10 cellular contexts compared by ENCODE assay signal in the genomic region with DNA sequence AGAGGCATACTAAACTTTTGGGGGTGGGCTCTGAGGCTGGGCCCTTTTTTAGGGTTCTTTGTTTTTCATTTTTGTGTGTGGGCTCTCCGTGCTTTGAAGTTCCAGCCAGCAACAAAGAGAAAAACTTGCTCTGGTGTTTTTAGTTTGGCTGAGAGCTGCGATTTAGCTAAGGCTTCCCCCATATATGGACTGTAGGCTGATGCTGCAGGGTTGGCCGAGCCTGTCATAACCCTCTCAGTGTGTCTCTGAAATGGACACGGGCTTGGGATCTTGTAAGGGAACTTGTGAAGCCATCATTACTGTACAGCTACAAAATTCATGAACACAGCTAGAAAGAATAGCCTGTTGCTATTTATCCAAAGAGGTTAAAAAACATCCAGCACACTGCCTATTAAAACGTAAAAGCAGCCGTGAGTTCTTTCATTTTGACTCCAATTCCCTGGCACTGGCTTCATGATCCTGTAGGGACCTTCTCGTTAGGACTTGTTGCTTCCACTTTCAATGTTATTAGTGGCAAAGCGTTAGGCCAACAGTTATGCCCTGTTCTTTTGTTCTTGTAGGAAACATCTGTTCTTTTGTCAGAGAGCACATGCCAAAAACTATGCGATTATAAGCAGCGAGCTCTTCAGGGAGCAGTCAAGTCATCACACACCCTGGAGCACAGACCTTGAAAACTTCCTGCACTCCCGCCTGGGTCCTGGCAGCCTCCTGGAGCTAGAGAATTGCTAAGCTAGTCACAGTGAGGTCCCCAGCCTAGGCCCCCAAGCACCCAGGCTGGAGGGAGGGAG.
A peak's percentile ranks its signal among the peaks of the same experiment; 100 is the strongest.
DNase-seq lines count a peak whose midpoint lies in the region; ATAC-seq and TF ChIP-seq lines count a peak whose summit lies in the region.
"Had no signal": no experiment of that assay in that cellular context is flagged by ENCODE, and none has a peak within 500 bp of the region (broad histone marks: within the 10 kb centered on the region; RNA-seq: fewer than 3 reads in every experiment).

No MANE protein-coding gene starts in this region.

- intact Hi-C loops in activated T-helper 2 cell treated with anti-CD3 and anti-CD28 coated beads, Interferon-gamma antibody, Interleukin-2, Interleukin-4, amounts not matched to agents 10 μg/mL and 5 μg/mL and 100 μg/mL, durations not matched to agents 14 hours and 24 hours and 36 hours (cut with micrococcal nuclease), result no loop called here
- intact Hi-C loops in cardiac septum (cut with DNase I) (no loop called here), spleen (cut with DNase I; ENCODE audit: low total_unique reads) (no loop called here)

- H4K20me1 ChIP-seq in Loucy (ENCODE audit: insufficient read depth, low read length, poor library complexity, severe bottlenecking), result no peaks in the 10 kb centered on the region

- H3K27me3 ChIP-seq in Loucy (ENCODE audit: insufficient read depth, low read length, poor library complexity, severe bottlenecking) (no peaks in the 10 kb centered on the region), spleen (replicated peaks in 1 of 7) (no peaks in the 10 kb centered on the region)

- no peak for DNase-seq in activated T-helper 2 cell treated with anti-CD3 and anti-CD28 coated beads, Interferon-gamma antibody, Interleukin-2, Interleukin-4, amounts not matched to agents 10 μg/mL and 5 μg/mL and 100 μg/mL, durations not matched to agents 14 hours and 24 hours and 36 hours (ENCODE audit: low spot score)
- DNase-seq in cardiac septum (ENCODE audit: low spot score) (peak; percentile 78), spleen (peak; percentile 75), HT-29 (ENCODE audit: low spot score) (no peak), NCI-H82 (lab: John Stamatoyannopoulos, UW) (no peak)
- DNase-seq in activated CD4-positive, CD25-positive, alpha-beta regulatory T cell (lab: John Stamatoyannopoulos, UW), result no peak

- peaks cover 15% of the 10 kb centered on the region for H3K4me1 Mint-ChIP-seq in activated T-helper 2 cell treated with anti-CD3 and anti-CD28 coated beads, Interferon-gamma antibody, Interleukin-2, Interleukin-4, amounts not matched to agents 10 μg/mL and 5 μg/mL and 100 μg/mL, durations not matched to agents 14 hours and 24 hours and 36 hours (ENCODE audit: low read depth)
- H3K4me1 Mint-ChIP-seq: central memory CD8-positive, alpha-beta T cell had no signal

- H3K36me3 Mint-ChIP-seq in activated T-helper 2 cell treated with anti-CD3 and anti-CD28 coated beads, Interferon-gamma antibody, Interleukin-2, Interleukin-4, amounts not matched to agents 10 μg/mL and 5 μg/mL and 100 μg/mL, durations not matched to agents 14 hours and 24 hours and 36 hours (ENCODE audit: low read depth), result no peaks in the 10 kb centered on the region

- H3K4me3 ChIP-seq in Loucy (ENCODE audit: low read length, poor library complexity, severe bottlenecking) (no peak overlapping the region), spleen (peak overlapping the region in 2 of 8 donors; percentile 5 to 35)
- H3K4me3 ChIP-seq: mucosa of descending colon had no signal

- H3K4me1 ChIP-seq in Loucy (ENCODE audit: insufficient read depth, low read length, poor library complexity, severe bottlenecking), result peaks cover 67% of the 10 kb centered on the region
- peaks cover 0 to 32% (median 6%) of the 10 kb centered on the region in 6 donors for H3K4me1 ChIP-seq in spleen

- H3K4me3 Mint-ChIP-seq in activated T-helper 2 cell treated with anti-CD3 and anti-CD28 coated beads, Interferon-gamma antibody, Interleukin-2, Interleukin-4, amounts not matched to agents 10 μg/mL and 5 μg/mL and 100 μg/mL, durations not matched to agents 14 hours and 24 hours and 36 hours (ENCODE audit: low read depth), result peak overlapping the region; percentile 33
- H3K4me3 Mint-ChIP-seq: central memory CD8-positive, alpha-beta T cell had no signal

- H3K27me3 Mint-ChIP-seq in activated T-helper 2 cell treated with anti-CD3 and anti-CD28 coated beads, Interferon-gamma antibody, Interleukin-2, Interleukin-4, amounts not matched to agents 10 μg/mL and 5 μg/mL and 100 μg/mL, durations not matched to agents 14 hours and 24 hours and 36 hours (ENCODE audit: low read depth), result peaks cover 4% of the 10 kb centered on the region
- H3K27me3 Mint-ChIP-seq: central memory CD8-positive, alpha-beta T cell had no signal

- WGBS in spleen, 5 donors, result 21 to 27% (median 23%) methylated on average over 11 of the region's 11 CpGs

- H3K79me2 ChIP-seq in Loucy (ENCODE audit: insufficient read depth, low read length), result no peaks in the 10 kb centered on the region

- 0 out of 2 replicates have a peak, but pooled peaks cover 3% of the 10 kb centered on the region for H3F3A ChIP-seq in Loucy (ENCODE audit: low read depth)

- H3K36me3 ChIP-seq in Loucy (ENCODE audit: insufficient read depth, low read length) (no peaks in the 10 kb centered on the region), spleen (no peaks in the 10 kb centered on the region)

- H3K9me3 ChIP-seq in Loucy (ENCODE audit: insufficient read depth, low read depth, low read length) (no peaks in the 10 kb centered on the region), spleen (no peaks in the 10 kb centered on the region)
- H3K9me3 ChIP-seq: mucosa of descending colon had no signal

- H3K27ac ChIP-seq in spleen, result peak overlapping the region; percentile 58 to 86 (median 82)

- H3K9ac ChIP-seq in Loucy (ENCODE audit: low read depth, low read length, poor library complexity, severe bottlenecking), result peak overlapping the region; percentile 30

- no peak for TF ChIP-seq POLR2A in spleen (IDR thresholded peaks at IDR 0.05)

- no peaks in the 10 kb centered on the region for H3K9me3 Mint-ChIP-seq in activated T-helper 2 cell treated with anti-CD3 and anti-CD28 coated beads, Interferon-gamma antibody, Interleukin-2, Interleukin-4, amounts not matched to agents 10 μg/mL and 5 μg/mL and 100 μg/mL, durations not matched to agents 14 hours and 24 hours and 36 hours
- H3K9me3 Mint-ChIP-seq: central memory CD8-positive, alpha-beta T cell had no signal

- no peak for ATAC-seq in HG02759 (IDR thresholded peaks at IDR 0.05; ENCODE audit: unreplicated experiment)
- ATAC-seq: mucosa of descending colon had no signal

- no peak for TF ChIP-seq CTCF in Loucy (conservative IDR thresholded peaks at IDR 0.05; ENCODE audit: low read length)
- TF ChIP-seq CTCF in spleen (IDR thresholded peaks at IDR 0.05 in 8 of 11, conservative IDR thresholded peaks at IDR 0.05 in 3 of 11), result no peak

- peak overlapping the region; percentile 34 for H2AFZ ChIP-seq in Loucy (ENCODE audit: low read length)

- H3K4me2 ChIP-seq in Loucy (ENCODE audit: low read depth, low read length, poor library complexity, severe bottlenecking), result peak overlapping the region; percentile 2

- no peaks in the 10 kb centered on the region for H3K9me2 ChIP-seq in Loucy (replicated peaks; ENCODE audit: low read depth, low read length)

- no peak overlapping the region for H3K27ac Mint-ChIP-seq in activated T-helper 2 cell treated with anti-CD3 and anti-CD28 coated beads, Interferon-gamma antibody, Interleukin-2, Interleukin-4, amounts not matched to agents 10 μg/mL and 5 μg/mL and 100 μg/mL, durations not matched to agents 14 hours and 24 hours and 36 hours

Comparison
In these comparisons a context has a peak if more than half of its experiments do, and no peak if none do; other contexts are left out.
1. DNase-seq: peak in cardiac septum (single experiment) and spleen (single experiment); none in activated T-helper 2 cell treated with anti-CD3 and anti-CD28 coated beads, Interferon-gamma antibody, Interleukin-2, Interleukin-4, amounts not matched to agents 10 μg/mL and 5 μg/mL and 100 μg/mL, durations not matched to agents 14 hours and 24 hours and 36 hours (single experiment), HT-29 (single experiment), NCI-H82 (single experiment) and activated CD4-positive, CD25-positive, alpha-beta regulatory T cell (0 of 4).